Comparison of ENCODE assay signal across 14 cellular contexts in genomic region chr5:170266570-170267379, GRCh38. TPM values are rescaled to one million over a fixed set of nuclear protein-coding genes. Genes with fewer than 3 reads are reported as not detected.
DNase-seq lines count a peak whose midpoint lies in the region; ATAC-seq, FAIRE-seq and TF ChIP-seq lines count a peak whose summit lies in the region.
"Had no signal": no experiment of that assay in that cellular context is flagged by ENCODE, and none has a peak within 500 bp of the region (broad histone marks: within the 10 kb centered on the region; RNA-seq: fewer than 3 reads in every experiment).

No MANE protein-coding gene starts in this region.

- H3K9ac ChIP-seq in kidney (ENCODE audit: low read length in 2 of 2) = no peak overlapping the region

- H3K4me2 ChIP-seq in PC-9 = no peak overlapping the region

- TF ChIP-seq EP300 in tibial nerve (IDR thresholded peaks at IDR 0.05) = peak in 1 of 2 donors; percentile 15

- H2AFZ ChIP-seq in PC-9 = no peak overlapping the region

- H4K20me1 ChIP-seq in PC-9 (ENCODE audit: insufficient read depth) = no peaks in the 10 kb centered on the region

- WGBS in tibial nerve, 2 donors = 63 to 69% methylated on average over 17 of the region's 17 CpGs

- peak; percentile 80 for DNase-seq in activated CD8-positive, alpha-beta memory T cell treated with anti-CD3 and anti-CD28 coated beads for 24 hours
- DNase-seq in activated CD8-positive, alpha-beta memory T cell treated with anti-CD3 and anti-CD28 coated beads, Interleukin-2, amount 50 U/mL, for 48 hours = no peak
- DNase-seq in activated T-cell treated with anti-CD3 and anti-CD28 coated beads, Interleukin-2, amount 50 U/mL, for 48 hours = peak; percentile 62 to 63
- DNase-seq in kidney (no peak), tibial nerve (ENCODE audit: low spot score in 2 of 2) (no peak), PC-9 (no peak), NCI-H748 (lab: John Stamatoyannopoulos, UW; ENCODE audit: unreplicated experiment) (no peak), left lung (no peak)
- DNase-seq: ACHN, NCI-H187 treated with DMSO at 0.1 percent for 48 hours, SHP77 treated with DMSO at 0.1 percent for 48 hours had no signal

- H3K27ac ChIP-seq in kidney (ENCODE audit: low read depth in 2 of 2, low read length in 2 of 2) (peak overlapping the region; percentile 12 to 67), tibial nerve (peak overlapping the region; percentile 23 to 81 (median 50)), PC-9 (no peak overlapping the region), left lung (no peak overlapping the region)

- intact Hi-C loops in kidney (cut with DNase I) = no loop called here
- intact Hi-C loops in PC-9 (cut with micrococcal nuclease; ENCODE audit: unreplicated experiment) = loop anchor here (5.0 kb wide), 2 partner anchors 156 to 164 kb away; no protein-coding TSS in a partner anchor
- intact Hi-C loops in left lung (cut with DNase I) = no loop called here

- no peaks in the 10 kb centered on the region for H3K36me3 ChIP-seq in kidney (ENCODE audit: control insufficient read depth in 1 of 2, insufficient read depth in 2 of 2, low read length in 2 of 2)
- H3K36me3 ChIP-seq in tibial nerve = peaks cover 0 to 5% (median 0%) of the 10 kb centered on the region in 3 donors
- H3K36me3 ChIP-seq in PC-9 (ENCODE audit: low read depth) = no peaks in the 10 kb centered on the region
- peaks cover 0 to 89% of the 10 kb centered on the region in 2 donors for H3K36me3 ChIP-seq in left lung

- H3K79me2 ChIP-seq in PC-9 (ENCODE audit: low read depth) = no peaks in the 10 kb centered on the region

- no peak overlapping the region for H3K4me3 ChIP-seq in kidney (ENCODE audit: low read length in 2 of 2)
- no peak overlapping the region for H3K4me3 ChIP-seq in tibial nerve
- no peak overlapping the region for H3K4me3 ChIP-seq in PC-9
- H3K4me3 ChIP-seq in left lung = no peak overlapping the region

- POLR2A ChIA-PET in PC-9 (lab: Charles Lee; ENCODE audit: unreplicated experiment) = no interaction called here

- TF ChIP-seq CTCF in kidney (IDR thresholded peaks at IDR 0.05; ENCODE audit: borderline replicate concordance, extremely low read depth, insufficient read depth) (no peak), tibial nerve (IDR thresholded peaks at IDR 0.05) (no peak), PC-9 (conservative IDR thresholded peaks at IDR 0.05) (no peak), left lung (IDR thresholded peaks at IDR 0.05) (no peak)

- H3F3A ChIP-seq in PC-9 (ENCODE audit: insufficient read depth, low read depth) = no peaks in the 10 kb centered on the region

- FAIRE-seq in kidney (lab: Jason Lieb, UNC) = no peak
- FAIRE-seq: endometrium, G401.6 had no signal

- CTCF ChIA-PET in PC-9 (lab: Charles Lee) = interaction anchor here (0.5 kb wide), 1 partner anchor 268 kb away, joined by 6 read pairs; no protein-coding TSS in a partner anchor

- H3K4me1 ChIP-seq in kidney (ENCODE audit: control insufficient read depth in 1 of 2, insufficient read depth in 1 of 2, low read depth in 1 of 2, low read length in 2 of 2) (peaks cover 0 to 5% of the 10 kb centered on the region in 2 donors), tibial nerve (peaks cover 0 to 50% (median 30%) of the 10 kb centered on the region in 4 donors), PC-9 (replicated peaks; ENCODE audit: insufficient read depth) (no peaks in the 10 kb centered on the region), left lung (peaks cover 5 to 60% of the 10 kb centered on the region in 2 donors)

- H3K9me3 ChIP-seq in kidney (ENCODE audit: control insufficient read depth in 1 of 2, low read length in 2 of 2) = no peaks in the 10 kb centered on the region
- no peaks in the 10 kb centered on the region for H3K9me3 ChIP-seq in tibial nerve
- no peaks in the 10 kb centered on the region for H3K9me3 ChIP-seq in PC-9 (ENCODE audit: insufficient read depth, low read depth)
- no peaks in the 10 kb centered on the region for H3K9me3 ChIP-seq in left lung

- ATAC-seq in left lung = no peak

- H3K27me3 ChIP-seq in tibial nerve (no peaks in the 10 kb centered on the region), PC-9 (ENCODE audit: insufficient read depth, low read depth) (peaks cover 24% of the 10 kb centered on the region; the same call in 1 of the 2 replicates), left lung (no peaks in the 10 kb centered on the region)

- no TSS peak for BruUV-seq in PC-9 (replicated peaks; lab: Mats Ljungman, UMichigan)

- no peaks in the 10 kb centered on the region for H3K9me2 ChIP-seq in PC-9 (ENCODE audit: insufficient read depth)

- TF ChIP-seq POLR2A in tibial nerve (IDR thresholded peaks at IDR 0.05) = no peak

RNA-seq across cellular contexts. Expression of gene LCP2, which starts 30.8 kb away (rescaled TPM):
- total RNA-seq in kidney (48.8 TPM), tibial nerve (10 to 100 TPM; 27.5 to 53.8 (median 47.3) TPM), PC-9 (2021) (not detected in 2 replicates), left lung (100 to 1,000 TPM in 1 of 2 donors, 10 to 100 TPM in 1; 37.3 to 110 TPM)
- 4.6 TPM for polyA plus RNA-seq in kidney (ENCODE audit: insufficient read depth, low read depth, low replicate concordance)

RNA-seq across cellular contexts. Expression of gene C5orf58, which starts 34.0 kb away (rescaled TPM):
- total RNA-seq in kidney = not detected
- not detected for polyA plus RNA-seq in kidney (ENCODE audit: insufficient read depth, low read depth, low replicate concordance)
- 1 to 10 TPM in 1 of 4 donors, not detected in 3; 1.5 TPM for total RNA-seq in tibial nerve
- total RNA-seq in PC-9 (2021) = not detected in 2 replicates
- total RNA-seq in left lung = not detected
- total RNA-seq: urinary bladder had no signal

Comparison
In these comparisons a context has a peak if more than half of its experiments do, and no peak if none do; other contexts are left out.
1. DNase-seq: peak in activated CD8-positive, alpha-beta memory T cell treated with anti-CD3 and anti-CD28 coated beads for 24 hours (single experiment) and activated T-cell treated with anti-CD3 and anti-CD28 coated beads, Interleukin-2, amount 50 U/mL, for 48 hours (2 of 2); none in activated CD8-positive, alpha-beta memory T cell treated with anti-CD3 and anti-CD28 coated beads, Interleukin-2, amount 50 U/mL, for 48 hours (single experiment), kidney (single experiment), tibial nerve (0 of 2), PC-9 (0 of 2), NCI-H748 (single experiment) and left lung (0 of 2).
2. H3K27ac ChIP-seq: peak in kidney (2 of 2) and tibial nerve (4 of 4); none in PC-9 (single experiment) and left lung (0 of 2).
3. RNA of gene LCP2, which starts 30.8 kb away (total RNA-seq): 37.3 to 110 TPM in left lung, 27.5 to 53.8 TPM in tibial nerve and 48.8 TPM in kidney (single experiment); not detected in PC-9; every median in the first group is over 10 times any median in the second.